1 cellular context compared by ENCODE assay signal in the genomic region with DNA sequence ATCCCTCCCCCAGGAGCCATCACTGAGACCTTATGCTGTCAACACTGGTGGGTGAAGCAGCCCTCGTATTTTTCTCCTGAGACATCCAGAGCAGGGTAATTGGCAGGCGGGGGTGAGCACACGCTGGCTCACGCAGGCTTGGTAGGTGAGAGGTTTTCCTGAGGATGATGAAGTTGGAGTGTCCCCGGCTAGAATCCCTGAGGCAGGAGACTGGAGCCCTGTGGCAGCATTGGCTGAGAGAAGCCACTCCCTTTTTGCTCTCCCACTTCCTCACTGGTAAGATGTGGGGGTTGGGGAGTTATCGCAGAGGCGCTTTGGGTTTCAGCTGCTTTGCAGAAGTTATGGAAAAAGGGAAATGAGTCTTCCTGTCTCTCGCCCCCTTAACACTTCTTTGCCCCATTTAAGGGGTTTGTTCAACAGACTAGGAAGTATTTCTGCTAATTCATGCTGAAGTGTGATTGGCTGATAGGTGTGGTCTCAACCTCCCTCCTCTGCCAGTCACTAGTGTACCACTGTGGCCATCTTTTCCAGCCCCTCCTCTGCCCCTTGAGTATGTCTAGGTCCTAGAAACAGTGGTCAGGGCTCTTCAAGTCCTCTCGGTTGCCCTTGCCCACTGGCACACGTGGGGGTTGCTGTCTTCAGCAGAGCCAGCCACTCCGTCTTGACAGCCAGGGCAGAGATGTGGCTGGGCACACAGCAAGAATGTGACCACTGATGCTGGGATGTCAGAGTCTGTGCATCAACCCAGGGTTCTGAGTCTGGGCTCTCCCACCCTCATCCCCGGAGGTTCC.
TF ChIP-seq lines count a peak whose summit lies in the region.

No MANE protein-coding gene starts in this region.

TF ChIP-seq in WTC11, 78 proteins besides CTCF, POLR2A, EP300 and RAD21:
- TF ChIP-seq ETV6 (CRISPR knock-in tag; IDR thresholded peaks at IDR 0.05) (no peak), MAX (CRISPR knock-in tag; IDR thresholded peaks at IDR 0.05) (no peak), ZNF425 (CRISPR knock-in tag; conservative IDR thresholded peaks at IDR 0.05) (no peak), FOXJ3 (CRISPR knock-in tag; IDR thresholded peaks at IDR 0.05; ENCODE audit: borderline replicate concordance) (no peak), STAT6 (CRISPR knock-in tag; conservative IDR thresholded peaks at IDR 0.05; ENCODE audit: low read depth) (no peak), MYBL2 (CRISPR knock-in tag; IDR thresholded peaks at IDR 0.05) (no peak), ELF4 (CRISPR knock-in tag; IDR thresholded peaks at IDR 0.05; ENCODE audit: low read depth) (no peak), EMX1 (CRISPR knock-in tag; IDR thresholded peaks at IDR 0.05) (no peak), ZNF671 (CRISPR knock-in tag; IDR thresholded peaks at IDR 0.05) (no peak), ZNF263 (CRISPR knock-in tag; IDR thresholded peaks at IDR 0.05; ENCODE audit: low read depth) (no peak), TP53 (CRISPR knock-in tag; IDR thresholded peaks at IDR 0.05) (no peak), TCF7 (CRISPR knock-in tag; IDR thresholded peaks at IDR 0.05; ENCODE audit: low read depth) (no peak), MLX (CRISPR knock-in tag; IDR thresholded peaks at IDR 0.05) (no peak), GTF2I (CRISPR knock-in tag; conservative IDR thresholded peaks at IDR 0.05) (no peak), JAZF1 (CRISPR knock-in tag; IDR thresholded peaks at IDR 0.05) (no peak), SOX15 (CRISPR knock-in tag; IDR thresholded peaks at IDR 0.05) (no peak), ATF1 (CRISPR knock-in tag; IDR thresholded peaks at IDR 0.05) (no peak), CBFB (CRISPR knock-in tag; IDR thresholded peaks at IDR 0.05; ENCODE audit: low read depth) (no peak)
